Comparison of ENCODE assay signal across 8 cellular contexts in the genomic region with DNA sequence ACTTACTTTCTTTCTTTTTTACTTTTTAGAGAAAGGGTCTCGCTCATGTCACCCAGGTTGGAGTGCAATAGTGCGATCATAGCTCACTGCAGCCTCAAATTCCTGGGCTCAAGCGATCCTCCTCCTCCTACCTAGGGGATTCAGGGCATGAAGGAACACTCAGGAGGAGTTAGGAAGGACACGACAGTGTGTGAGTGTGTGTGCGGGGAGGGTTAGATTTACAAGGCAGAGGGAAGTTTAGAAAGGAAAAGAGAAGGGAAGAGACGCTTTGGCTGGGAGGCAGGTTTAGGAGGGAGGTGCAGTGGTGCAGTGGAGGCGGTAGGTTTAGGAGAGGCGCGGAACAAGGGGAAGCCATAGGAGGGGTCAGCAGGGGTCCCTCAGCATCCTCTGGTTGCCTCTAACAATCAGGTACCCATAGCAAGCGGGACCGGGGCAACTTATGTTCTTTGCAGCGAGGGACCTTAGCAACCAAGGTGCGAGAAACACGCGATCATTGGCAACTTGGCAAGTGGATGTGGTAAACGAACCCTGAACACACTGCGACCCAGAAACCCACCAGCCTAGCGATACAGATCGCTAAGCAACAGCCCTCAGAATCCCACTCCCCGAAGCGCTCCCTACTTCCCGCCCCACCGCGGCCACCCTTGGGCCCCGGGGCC. TPM values are rescaled to one million over a fixed set of nuclear protein-coding genes. Genes with fewer than 3 reads are reported as not detected.
DNase-seq lines count a peak whose midpoint lies in the region; ATAC-seq and TF ChIP-seq lines count a peak whose summit lies in the region.

No MANE protein-coding gene starts in this region.

- H3K36me3 ChIP-seq in OCI-LY7 (ENCODE audit: insufficient read depth, low read length), result peaks cover 3% of the 10 kb centered on the region; the same call in 1 of the 2 replicates
- peaks cover 0 to 2% of the 10 kb centered on the region in 2 donors for H3K36me3 ChIP-seq in muscle layer of duodenum (ENCODE audit: control insufficient read depth in 1 of 2, insufficient read depth in 2 of 2, low read length in 2 of 2)

- no peaks in the 10 kb centered on the region for H3K9me3 Mint-ChIP-seq in effector memory CD8-positive, alpha-beta T cell

- no peaks in the 10 kb centered on the region for H3K27me3 ChIP-seq in muscle layer of duodenum (ENCODE audit: low read depth, low read length)

- H3K4me1 ChIP-seq in OCI-LY7 (ENCODE audit: insufficient read depth, low read length, poor library complexity, severe bottlenecking) (peaks cover 16% of the 10 kb centered on the region), muscle layer of duodenum (ENCODE audit: control insufficient read depth in 1 of 2, insufficient read depth in 2 of 2, low read length in 2 of 2) (peaks cover 18 to 32% of the 10 kb centered on the region in 2 donors)

- no peak overlapping the region for H3K27ac ChIP-seq in OCI-LY7 (ENCODE audit: low read depth, low read length, poor library complexity, severe bottlenecking)
- peak overlapping the region; percentile 87 for H3K27ac ChIP-seq in muscle layer of duodenum (ENCODE audit: low read length)

- peak overlapping the region; percentile 69 for H2AFZ ChIP-seq in OCI-LY7 (ENCODE audit: low read length)

- H3K36me3 Mint-ChIP-seq in effector memory CD8-positive, alpha-beta T cell (ENCODE audit: insufficient read depth), result peaks cover 28% of the 10 kb centered on the region

- H3K79me2 ChIP-seq in OCI-LY7 (ENCODE audit: insufficient read depth, low read depth, low read length), result peaks cover 19% of the 10 kb centered on the region

- TSS peak; percentile 64 for BruUV-seq in OCI-LY7 (replicated peaks; lab: Mats Ljungman, UMichigan)

- peak overlapping the region; percentile 82 for H3K4me2 ChIP-seq in OCI-LY7 (ENCODE audit: low read length)

- intact Hi-C loops in OCI-LY7 (cut with micrococcal nuclease; ENCODE audit: unreplicated experiment), result loop anchor here (2.0 kb wide), 1 partner anchor 48 kb away; no protein-coding TSS in a partner anchor

- DNase-seq in OCI-LY7 (ENCODE audit: low spot score), result peak; percentile 27
- DNase-seq in effector memory CD8-positive, alpha-beta T cell, result peak in 1 of 3 experiments; percentile 75
- no peak for DNase-seq in GDM1 (lab: John Stamatoyannopoulos, UW)
- no peak for DNase-seq in stimulated activated CD4-positive, alpha-beta T cell treated with anti-CD3 and anti-CD28 coated beads, Interleukin-2, amount 100 ng/mL, for 24 hours
- no peak for DNase-seq in NCI-H446 treated with DMSO at 0.1 percent for 48 hours (lab: John Stamatoyannopoulos, UW)

- ATAC-seq in GM21381 (IDR thresholded peaks at IDR 0.05; ENCODE audit: unreplicated experiment) (peak; percentile 1), HG03520 (IDR thresholded peaks at IDR 0.05; ENCODE audit: unreplicated experiment) (no peak)
- ATAC-seq in effector memory CD8-positive, alpha-beta T cell (replicated peaks), result peak; percentile 53

- peaks cover 36 to 41% of the 10 kb centered on the region in 2 donors for H3K4me1 Mint-ChIP-seq in effector memory CD8-positive, alpha-beta T cell (ENCODE audit: low read depth in 2 of 2)

- peak overlapping the region; percentile 91 to 96 for H3K4me3 Mint-ChIP-seq in effector memory CD8-positive, alpha-beta T cell

- H3K9me2 ChIP-seq in OCI-LY7 (ENCODE audit: insufficient read depth, low read length), result no peaks in the 10 kb centered on the region

- H4K20me1 ChIP-seq in OCI-LY7 (ENCODE audit: insufficient read depth, low read length), result no peaks in the 10 kb centered on the region

- CTCF ChIA-PET in OCI-LY7 (lab: Charles Lee; ENCODE audit: unreplicated experiment), result no interaction called here

- POLR2A ChIA-PET in OCI-LY7 (lab: Charles Lee), result interaction anchor here (1.2 kb wide), 1 partner anchor 31 kb away, joined by 3 read pairs; the partner anchor contains the start of gene SARS2

- no peaks in the 10 kb centered on the region for H3K27me3 Mint-ChIP-seq in effector memory CD8-positive, alpha-beta T cell

- H3K27ac Mint-ChIP-seq in effector memory CD8-positive, alpha-beta T cell, result peak overlapping the region; percentile 99 to 100

- TF ChIP-seq CTCF in OCI-LY7 (conservative IDR thresholded peaks at IDR 0.05; ENCODE audit: low read length), result no peak

- H3K4me3 ChIP-seq in OCI-LY7 (ENCODE audit: low read depth, low read length, poor library complexity, severe bottlenecking) (peak overlapping the region; percentile 83), muscle layer of duodenum (ENCODE audit: low read depth in 1 of 2, low read length in 2 of 2) (peak overlapping the region; percentile 84 to 87)

- H3K9me3 ChIP-seq in OCI-LY7 (ENCODE audit: low read length), result peaks cover 4% of the 10 kb centered on the region; the same call in 1 of the 2 replicates
- H3K9me3 ChIP-seq in muscle layer of duodenum (ENCODE audit: control insufficient read depth in 1 of 2, low read length in 2 of 2), result no peaks in the 10 kb centered on the region

RNA-seq across cellular contexts. Expression of gene SIRT2, which starts 0.5 kb away (rescaled TPM):
- total RNA-seq in OCI-LY7 (2014; rRNA removed; shearing (Covaris generic)), result 25.5 and 26.0 TPM in 2 replicates
- 30.0 and 32.1 TPM in 2 replicates for total RNA-seq in OCI-LY7 (2022)

RNA-seq across cellular contexts. Expression of gene NFKBIB, which starts 0.9 kb away (rescaled TPM):
- total RNA-seq in OCI-LY7 (2014; rRNA removed; shearing (Covaris generic)), result 16.0 and 20.4 TPM in 2 replicates
- 22.0 and 25.3 TPM in 2 replicates for total RNA-seq in OCI-LY7 (2022)

RNA-seq across cellular contexts. Expression of gene CCER2, which starts 13.1 kb away (rescaled TPM):
- total RNA-seq in OCI-LY7 (2014; rRNA removed; shearing (Covaris generic)), result 1.5 and 7.0 TPM in 2 replicates
- total RNA-seq in OCI-LY7 (2022), result 3.3 and 4.3 TPM in 2 replicates

RNA-seq across cellular contexts. Expression of gene RINL, which starts 20.8 kb away (rescaled TPM):
- total RNA-seq in OCI-LY7 (2014; rRNA removed; shearing (Covaris generic)), result 26.3 and 33.3 TPM in 2 replicates
- 38.4 and 42.1 TPM in 2 replicates for total RNA-seq in OCI-LY7 (2022)

RNA-seq across cellular contexts. Expression of gene SARS2, which starts 31.6 kb away (rescaled TPM):
- total RNA-seq in OCI-LY7 (2014; rRNA removed; shearing (Covaris generic)), result 29.5 and 37.7 TPM in 2 replicates
- 50.2 and 52.8 TPM in 2 replicates for total RNA-seq in OCI-LY7 (2022)
